19 cellular contexts compared by ENCODE assay signal in genomic region chr11:127590319-127590718, GRCh38.
DNase-seq lines count a peak whose midpoint lies in the region; ATAC-seq and TF ChIP-seq lines count a peak whose summit lies in the region.
"Had no signal": no experiment of that assay in that cellular context is flagged by ENCODE, and none has a peak within 500 bp of the region (broad histone marks: within the 10 kb centered on the region; RNA-seq: fewer than 3 reads in every experiment).

No MANE protein-coding gene starts in this region.

- H3K27me3 Mint-ChIP-seq in nephron (ENCODE audit: low read depth) = no peaks in the 10 kb centered on the region
- H3K27me3 Mint-ChIP-seq: B cell had no signal

- no peak for TF ChIP-seq EP300 in esophagus muscularis mucosa (IDR thresholded peaks at IDR 0.05)

- no peak for TF ChIP-seq CTCF in body of pancreas (IDR thresholded peaks at IDR 0.05)
- TF ChIP-seq CTCF in esophagus muscularis mucosa (IDR thresholded peaks at IDR 0.05) = no peak
- no peak for TF ChIP-seq CTCF in nephron (IDR thresholded peaks at IDR 0.05; ENCODE audit: unreplicated experiment in 3 of 3)

- H3K4me3 ChIP-seq in body of pancreas = no peak overlapping the region
- no peak overlapping the region for H3K4me3 ChIP-seq in esophagus muscularis mucosa
- H3K4me3 ChIP-seq: A549; BLaER1 treated with 17β-estradiol and CSF1 and Interleukin-3, amounts not matched to agents 10 nM and 100 nM had no signal

- H3K4me3 Mint-ChIP-seq in nephron = no peak overlapping the region
- H3K4me3 Mint-ChIP-seq: B cell; CD4-positive, alpha-beta T cell; CD8-positive, alpha-beta T cell had no signal

- no peaks in the 10 kb centered on the region for H3K9me3 Mint-ChIP-seq in nephron
- H3K9me3 Mint-ChIP-seq: CD4-positive, alpha-beta T cell; CD8-positive, alpha-beta T cell had no signal

- in situ Hi-C loops in KBM-7 (cut with MboI; ENCODE audit: low pct_unique_long_range_greater_than_20kb, low sequenced_read_pairs) = no loop called here

- H3K4me1 Mint-ChIP-seq in nephron = peaks cover 25% of the 10 kb centered on the region
- H3K4me1 Mint-ChIP-seq: B cell had no signal

- peak overlapping the region in 2 of 3 experiments; percentile 4 to 24 for H3K27ac Mint-ChIP-seq in nephron
- H3K27ac Mint-ChIP-seq: B cell; CD4-positive, alpha-beta T cell; CD8-positive, alpha-beta T cell had no signal

- H3K36me3 Mint-ChIP-seq in nephron (ENCODE audit: low read depth) = no peaks in the 10 kb centered on the region
- H3K36me3 Mint-ChIP-seq: CD8-positive, alpha-beta T cell had no signal

- no peaks in the 10 kb centered on the region for H3K36me3 ChIP-seq in body of pancreas (replicated peaks in 1 of 2; ENCODE audit: insufficient read depth in 1 of 2, low read depth in 2 of 2)
- no peaks in the 10 kb centered on the region for H3K36me3 ChIP-seq in esophagus muscularis mucosa
- H3K36me3 ChIP-seq: BLaER1 treated with 17β-estradiol and CSF1 and Interleukin-3, amounts not matched to agents 10 nM and 100 nM had no signal

- H3K27me3 ChIP-seq in body of pancreas (no peaks in the 10 kb centered on the region), esophagus muscularis mucosa (no peaks in the 10 kb centered on the region)
- H3K27me3 ChIP-seq: BLaER1 treated with 17β-estradiol and CSF1 and Interleukin-3, amounts not matched to agents 10 nM and 100 nM had no signal

- TF ChIP-seq POLR2A in body of pancreas (IDR thresholded peaks at IDR 0.05) (no peak), esophagus muscularis mucosa (IDR thresholded peaks at IDR 0.05; ENCODE audit: low read depth) (no peak)

- ATAC-seq in body of pancreas (peak; percentile 38), left lobe of liver (peak; percentile 22), HG03439 (IDR thresholded peaks at IDR 0.05; ENCODE audit: unreplicated experiment) (no peak)
- ATAC-seq: A549; CD8-positive, alpha-beta T cell had no signal

- 31 to 32% methylated on average over 1 of the region's 1 CpG for WGBS in body of pancreas, 2 donors
- WGBS in esophagus muscularis mucosa = 33% methylated on average over 1 of the region's 1 CpG

- H3K4me1 ChIP-seq in body of pancreas = no peaks in the 10 kb centered on the region
- H3K4me1 ChIP-seq in esophagus muscularis mucosa = no peaks in the 10 kb centered on the region
- H3K4me1 ChIP-seq: A549; BLaER1 treated with 17β-estradiol and CSF1 and Interleukin-3, amounts not matched to agents 10 nM and 100 nM; Caco-2 had no signal

- H3K9me3 ChIP-seq in body of pancreas = no peaks in the 10 kb centered on the region
- no peaks in the 10 kb centered on the region for H3K9me3 ChIP-seq in esophagus muscularis mucosa
- H3K9me3 ChIP-seq: A549; BLaER1 treated with 17β-estradiol and CSF1 and Interleukin-3, amounts not matched to agents 10 nM and 100 nM; Caco-2 had no signal

- DNase-seq in body of pancreas (peak in 2 of 4 donors; percentile 8 to 11), esophagus muscularis mucosa (ENCODE audit: extremely low spot score) (peak; percentile 34), left lobe of liver (ENCODE audit: low spot score) (no peak), KBM-7 (no peak), NCI-H1930 (lab: John Stamatoyannopoulos, UW) (no peak)
- DNase-seq in stimulated activated CD4-positive, alpha-beta T cell treated with anti-CD3 and anti-CD28 coated beads, Interleukin-1b, Interleukin-23, amount 100 ng/mL, for 48 hours = no peak
- DNase-seq: AML-193; Caco-2; Calu3; CD4-positive, alpha-beta T cell; CD8-positive, alpha-beta T cell; DMS79 treated with DMSO at 0.1 percent for 48 hours; GF-D8 had no signal

- intact Hi-C loops in body of pancreas (cut with DNase I) = no loop called here
- intact Hi-C loops in esophagus muscularis mucosa (cut with DNase I) = no loop called here

- H3K27ac ChIP-seq in body of pancreas = no peak overlapping the region
- H3K27ac ChIP-seq in esophagus muscularis mucosa (replicated peaks in 1 of 4) = no peak overlapping the region
- H3K27ac ChIP-seq: A549; BLaER1 treated with 17β-estradiol and CSF1 and Interleukin-3, amounts not matched to agents 10 nM and 100 nM; C4-2B had no signal
